In genomic region chr3:121690777-121691405, GRCh38 we compare ENCODE assay signal across 9 cellular contexts. TPM values are rescaled to one million over a fixed set of nuclear protein-coding genes. Genes with fewer than 3 reads are reported as not detected.
DNase-seq lines count a peak whose midpoint lies in the region; ATAC-seq and TF ChIP-seq lines count a peak whose summit lies in the region.
"Had no signal": no experiment of that assay in that cellular context is flagged by ENCODE, and none has a peak within 500 bp of the region (broad histone marks: within the 10 kb centered on the region; RNA-seq: fewer than 3 reads in every experiment).

No MANE protein-coding gene starts in this region.

- peak overlapping the region; percentile 58 for H3K27ac Mint-ChIP-seq in activated CD8-positive, alpha-beta T cell treated with anti-CD3 and anti-CD28 coated beads for 36 hours
- H3K27ac Mint-ChIP-seq in progenitor cell of endocrine pancreas, result no peak overlapping the region

- ATAC-seq in GM19023 (IDR thresholded peaks at IDR 0.05; ENCODE audit: unreplicated experiment) (peak; percentile 57), HG02938 (IDR thresholded peaks at IDR 0.05; ENCODE audit: unreplicated experiment) (peak; percentile 90), GM21423 (IDR thresholded peaks at IDR 0.05; ENCODE audit: unreplicated experiment) (no peak)
- peak; percentile 47 for ATAC-seq in activated CD8-positive, alpha-beta T cell treated with anti-CD3 and anti-CD28 coated beads for 36 hours

- POLR2A ChIA-PET in activated CD8-positive, alpha-beta T cell treated with anti-CD3 and anti-CD28 coated beads for 36 hours (lab: Charles Lee), result no interaction called here

- DNase-seq in GM10266 (ENCODE audit: extremely low spot score), result peak; percentile 56
- no peak for DNase-seq in activated CD8-positive, alpha-beta T cell treated with anti-CD3 and anti-CD28 coated beads for 36 hours
- no peak for DNase-seq in amygdala (lab: John Stamatoyannopoulos, UW)
- no peak for DNase-seq in progenitor cell of endocrine pancreas (ENCODE audit: low spot score, unreplicated experiment)
- DNase-seq in occipital lobe (lab: John Stamatoyannopoulos, UW), result no peak
- DNase-seq: head of caudate nucleus had no signal

- CTCF ChIA-PET in activated CD8-positive, alpha-beta T cell treated with anti-CD3 and anti-CD28 coated beads for 36 hours (lab: Charles Lee), result interaction anchor here (0.6 to 1.2 kb wide), 2 partner anchors 8 to 150 kb away, joined by 3 to 4 read pairs; no protein-coding TSS in a partner anchor

- H3K27me3 Mint-ChIP-seq in activated CD8-positive, alpha-beta T cell treated with anti-CD3 and anti-CD28 coated beads for 36 hours, result no peaks in the 10 kb centered on the region
- no peaks in the 10 kb centered on the region for H3K27me3 Mint-ChIP-seq in progenitor cell of endocrine pancreas

- H3K4me1 Mint-ChIP-seq in activated CD8-positive, alpha-beta T cell treated with anti-CD3 and anti-CD28 coated beads for 36 hours (ENCODE audit: low read depth), result peaks cover 8% of the 10 kb centered on the region
- H3K4me1 Mint-ChIP-seq in progenitor cell of endocrine pancreas (ENCODE audit: low read depth), result no peaks in the 10 kb centered on the region

- H3K9me3 Mint-ChIP-seq in activated CD8-positive, alpha-beta T cell treated with anti-CD3 and anti-CD28 coated beads for 36 hours, result no peaks in the 10 kb centered on the region
- peaks cover 7% of the 10 kb centered on the region for H3K9me3 Mint-ChIP-seq in progenitor cell of endocrine pancreas (ENCODE audit: low read depth)

- intact Hi-C loops in activated CD8-positive, alpha-beta T cell treated with anti-CD3 and anti-CD28 coated beads for 36 hours (cut with micrococcal nuclease), result no loop called here

- no peak for TF ChIP-seq CTCF in GM10266 (IDR thresholded peaks at IDR 0.05; ENCODE audit: control insufficient read depth, insufficient read depth, low read depth, missing control alignments)
- TF ChIP-seq CTCF in activated CD8-positive, alpha-beta T cell treated with anti-CD3 and anti-CD28 coated beads for 36 hours (IDR thresholded peaks at IDR 0.05), result no peak
- no peak for TF ChIP-seq CTCF in progenitor cell of endocrine pancreas (IDR thresholded peaks at IDR 0.05; ENCODE audit: unreplicated experiment)

- no peak overlapping the region for H3K4me3 Mint-ChIP-seq in activated CD8-positive, alpha-beta T cell treated with anti-CD3 and anti-CD28 coated beads for 36 hours
- H3K4me3 Mint-ChIP-seq in progenitor cell of endocrine pancreas (ENCODE audit: low read depth), result no peak overlapping the region

- peaks cover 49% of the 10 kb centered on the region for H3K36me3 Mint-ChIP-seq in activated CD8-positive, alpha-beta T cell treated with anti-CD3 and anti-CD28 coated beads for 36 hours (ENCODE audit: low read depth)
- H3K36me3 Mint-ChIP-seq in progenitor cell of endocrine pancreas (ENCODE audit: insufficient read depth), result peaks cover 47% of the 10 kb centered on the region

RNA-seq across cellular contexts. Expression of gene HCLS1, which starts 30.2 kb away (rescaled TPM):
- 100 to 1,000 TPM; 196 to 199 TPM for total RNA-seq in activated CD8-positive, alpha-beta T cell treated with anti-CD3 and anti-CD28 coated beads for 36 hours
- 0.46 and 0.73 TPM in 2 replicates for total RNA-seq in progenitor cell of endocrine pancreas
- 1.9 TPM for total RNA-seq in occipital lobe

RNA-seq across cellular contexts. Expression of gene GOLGB1, which starts 58.6 kb away (rescaled TPM):
- total RNA-seq in activated CD8-positive, alpha-beta T cell treated with anti-CD3 and anti-CD28 coated beads for 36 hours, result 10 to 100 TPM; 15.0 to 16.4 TPM
- total RNA-seq in progenitor cell of endocrine pancreas, result 63.0 and 72.8 TPM in 2 replicates
- 47.1 TPM for total RNA-seq in occipital lobe

Comparison
In these comparisons a context has a peak if more than half of its experiments do, and no peak if none do; other contexts are left out.
1. RNA of gene HCLS1, which starts 30.2 kb away (total RNA-seq): 196 to 199 TPM in activated CD8-positive, alpha-beta T cell treated with anti-CD3 and anti-CD28 coated beads for 36 hours; 1.9 TPM in occipital lobe (single experiment) and 0.46 to 0.73 TPM in progenitor cell of endocrine pancreas; every median in the first group is over 10 times any median in the second.